Comparison of ENCODE assay signal across 15 cellular contexts in the genomic region with DNA sequence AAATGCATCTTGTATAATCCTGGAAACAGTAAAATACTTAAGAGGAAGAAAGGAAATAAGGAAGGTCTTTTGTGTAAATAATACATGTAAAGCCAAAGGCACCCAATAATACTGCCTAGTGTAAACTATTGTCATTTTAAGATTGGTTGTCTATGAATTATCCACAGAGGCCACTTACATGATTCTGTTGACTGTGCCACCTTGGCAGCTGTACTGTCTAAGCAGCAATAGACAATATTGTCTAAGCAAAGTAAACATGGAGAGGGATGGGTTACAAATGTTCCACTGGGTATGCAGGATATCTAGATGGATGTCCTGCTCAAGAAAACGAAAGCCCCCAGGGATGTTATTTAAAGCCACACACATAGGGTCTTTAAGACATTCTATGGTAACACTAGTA.
A peak's percentile ranks its signal among the peaks of the same experiment; 100 is the strongest.
DNase-seq lines count a peak whose midpoint lies in the region; ATAC-seq and TF ChIP-seq lines count a peak whose summit lies in the region.
"Had no signal": no experiment of that assay in that cellular context is flagged by ENCODE, and none has a peak within 500 bp of the region (broad histone marks: within the 10 kb centered on the region; RNA-seq: fewer than 3 reads in every experiment).

No MANE protein-coding gene starts in this region.

- peak; percentile 45 for DNase-seq in NCI-H2029 (lab: John Stamatoyannopoulos, UW)
- no peak for DNase-seq in NCI-H2029 treated with DMSO at 0.1 percent for 48 hours (lab: John Stamatoyannopoulos, UW)
- DNase-seq in LNCaP clone FGC (ENCODE audit: low read depth): peak; percentile 85
- no peak for DNase-seq in NCI-H524 treated with DMSO at 0.1 percent for 48 hours (lab: John Stamatoyannopoulos, UW)
- DNase-seq in NCI-H2171 treated with DMSO at 0.1 percent for 48 hours (lab: John Stamatoyannopoulos, UW): no peak
- DNase-seq: C1 segment of cervical spinal cord; CD4-positive, CD25-positive, alpha-beta regulatory T cell; CD8-positive, alpha-beta T cell; DMS 273 treated with DMSO at 0.1 percent for 48 hours; DND-41; GOT3; HFFc6 had no signal

- H3K4me3 ChIP-seq in LNCaP clone FGC (ENCODE audit: low read depth, low read length): no peak overlapping the region
- H3K4me3 ChIP-seq: HAP-1 had no signal

- TF ChIP-seq CTCF in LNCaP clone FGC (IDR thresholded peaks at IDR 0.05; ENCODE audit: control insufficient read depth, extremely low read depth, insufficient read depth) (no peak), VCaP (conservative IDR thresholded peaks at IDR 0.05) (no peak)

- H3K27ac ChIP-seq in VCaP: peak overlapping the region; percentile 82

- ATAC-seq in HG03175 (IDR thresholded peaks at IDR 0.05; ENCODE audit: unreplicated experiment): no peak
- ATAC-seq: CD8-positive, alpha-beta T cell had no signal

Comparison
In these comparisons a context has a peak if more than half of its experiments do, and no peak if none do; other contexts are left out.
1. DNase-seq: peak in NCI-H2029 (single experiment) and LNCaP clone FGC (single experiment); none in NCI-H2029 treated with DMSO at 0.1 percent for 48 hours (single experiment), NCI-H524 treated with DMSO at 0.1 percent for 48 hours (single experiment) and NCI-H2171 treated with DMSO at 0.1 percent for 48 hours (single experiment).